9 cellular contexts compared by ENCODE assay signal in the genomic region with DNA sequence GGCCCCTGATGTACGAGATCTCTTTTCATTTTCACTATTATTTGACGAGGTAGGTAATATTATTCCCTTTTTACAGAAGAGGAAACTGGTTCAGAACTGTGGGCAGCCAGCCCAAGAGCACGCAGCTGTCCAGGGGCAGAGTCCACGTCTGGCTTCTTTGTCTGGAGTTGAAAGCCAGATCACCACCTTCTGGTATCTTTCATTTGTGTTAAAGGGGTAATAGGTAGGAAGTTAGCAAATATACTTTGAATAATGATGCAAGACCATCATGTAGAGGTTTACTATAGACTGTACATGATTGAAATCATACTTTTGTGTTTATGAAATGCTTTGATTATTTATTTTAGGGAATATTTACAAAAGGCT.
DNase-seq lines count a peak whose midpoint lies in the region; ATAC-seq and TF ChIP-seq lines count a peak whose summit lies in the region.
"Had no signal": no experiment of that assay in that cellular context is flagged by ENCODE, and none has a peak within 500 bp of the region (broad histone marks: within the 10 kb centered on the region; RNA-seq: fewer than 3 reads in every experiment).

No MANE protein-coding gene starts in this region.

- DNase-seq in GM23338 (ENCODE audit: low spot score) = no peak
- peak; percentile 42 for DNase-seq in SW480 (ENCODE audit: low spot score)
- DNase-seq in heart left ventricle = peak in 4 of 5 donors; percentile 24 to 64 (median 51)
- DNase-seq in kidney glomerular epithelial cell (lab: John Stamatoyannopoulos, UW) = no peak
- no peak for DNase-seq in GM13976 (ENCODE audit: low spot score)
- DNase-seq in activated CD8-positive, alpha-beta memory T cell treated with anti-CD3 and anti-CD28 coated beads, Interleukin-2, amount 50 U/mL, for 4 hours = no peak
- DNase-seq in activated CD4-positive, alpha-beta T cell treated with anti-CD3 and anti-CD28 coated beads for 4 hours = no peak
- DNase-seq: stimulated activated CD4-positive, alpha-beta T cell treated with anti-CD3 and anti-CD28 coated beads, Interleukin-4, amount 100 ng/mL, for 1 hour had no signal

- peak overlapping the region; percentile 98 for H3K27ac Mint-ChIP-seq in GM23338

- H3K27me3 ChIP-seq in GM23338 (ENCODE audit: insufficient read depth) (no peaks in the 10 kb centered on the region), heart left ventricle (no peaks in the 10 kb centered on the region), rectal smooth muscle tissue (ENCODE audit: control insufficient read depth, insufficient read depth, low read length) (no peaks in the 10 kb centered on the region)

- H3K4me1 Mint-ChIP-seq in GM23338 = peaks cover 59% of the 10 kb centered on the region

- 30 to 58% (median 37%) methylated on average over 4 of the region's 4 CpGs for WGBS in heart left ventricle, 4 donors

- H3K9me2 ChIP-seq in GM23338 (ENCODE audit: insufficient read depth) = no peaks in the 10 kb centered on the region

- in situ Hi-C loops in GM13976 (cut with MboI; ENCODE audit: low sequenced_read_pairs, unreplicated experiment) = no loop called here

- no peak overlapping the region for H3K9ac ChIP-seq in rectal smooth muscle tissue (ENCODE audit: low read length)

- no peak for TF ChIP-seq CTCF in GM23338 (conservative IDR thresholded peaks at IDR 0.05; ENCODE audit: low read depth in 2 of 2)
- TF ChIP-seq CTCF in heart left ventricle (IDR thresholded peaks at IDR 0.05) = no peak
- no peak for TF ChIP-seq CTCF in GM13976 (IDR thresholded peaks at IDR 0.05; ENCODE audit: borderline replicate concordance, control extremely low read depth, extremely low read depth, insufficient read depth, missing control alignments)

- no peaks in the 10 kb centered on the region for H3K79me2 ChIP-seq in GM23338 (replicated peaks; ENCODE audit: insufficient read depth)

- H3K4me2 ChIP-seq in GM23338 = peak overlapping the region; percentile 59

- no peak overlapping the region for H2AFZ ChIP-seq in GM23338

- H4K20me1 ChIP-seq in GM23338 (replicated peaks; ENCODE audit: insufficient read depth) = no peaks in the 10 kb centered on the region

- H3K27ac ChIP-seq in GM23338 (ENCODE audit: low read depth) (peak overlapping the region; percentile 96), heart left ventricle (peak overlapping the region in 10 of 12 donors; percentile 11 to 55 (median 38)), rectal smooth muscle tissue (ENCODE audit: low read depth, low read length) (peak overlapping the region; percentile 53)

- H3K4me3 ChIP-seq in GM23338 (peak overlapping the region; percentile 34), heart left ventricle (peak overlapping the region in 4 of 12 donors; percentile 10 to 25 (median 22)), rectal smooth muscle tissue (ENCODE audit: low read length) (peak overlapping the region; percentile 47)

- H3K36me3 ChIP-seq in GM23338 (ENCODE audit: insufficient read depth) = no peaks in the 10 kb centered on the region
- peaks cover 0 to 3% (median 0%) of the 10 kb centered on the region in 9 donors for H3K36me3 ChIP-seq in heart left ventricle
- H3K36me3 ChIP-seq in rectal smooth muscle tissue (ENCODE audit: control insufficient read depth, insufficient read depth, low read length) = no peaks in the 10 kb centered on the region

- peaks cover 8% of the 10 kb centered on the region for H3K27me3 Mint-ChIP-seq in GM23338 (ENCODE audit: insufficient read depth, low read depth, poor library complexity)

- no peaks in the 10 kb centered on the region for H3K9me3 Mint-ChIP-seq in GM23338

- no peaks in the 10 kb centered on the region for H3K36me3 Mint-ChIP-seq in GM23338 (ENCODE audit: low read depth)

- no peak for TF ChIP-seq POLR2A in heart left ventricle (IDR thresholded peaks at IDR 0.05)

- H3K4me1 ChIP-seq in GM23338 (ENCODE audit: insufficient read depth) (peaks cover 51% of the 10 kb centered on the region), heart left ventricle (peaks cover 0 to 34% (median 6%) of the 10 kb centered on the region in 12 donors), rectal smooth muscle tissue (ENCODE audit: control insufficient read depth, insufficient read depth, low read length) (peaks cover 14% of the 10 kb centered on the region)

- ATAC-seq in GM23338 (peak; percentile 15), heart left ventricle (peak in 2 of 4 donors; percentile 62 to 71)

- peak overlapping the region; percentile 73 for H3K4me3 Mint-ChIP-seq in GM23338

- no peaks in the 10 kb centered on the region for H3K9me3 ChIP-seq in heart left ventricle

- intact Hi-C loops in heart left ventricle (cut with DNase I) = loop anchor here in 1 of 10 donors (10.0 kb wide), 1 partner anchor 149 kb away; a partner anchor contains a TSS

- peaks cover 5% of the 10 kb centered on the region; the same call in 1 of the 2 replicates for H3F3A ChIP-seq in GM23338 (replicated peaks; ENCODE audit: low read depth)

TF ChIP-seq in GM23338, 12 proteins besides CTCF, POLR2A, EP300 and RAD21:
- TF ChIP-seq POLR2AphosphoS5 (IDR thresholded peaks at IDR 0.05; ENCODE audit: low read depth) = no peak
- TF ChIP-seq STAT1 (IDR thresholded peaks at IDR 0.05; ENCODE audit: unreplicated experiment) = no peak
- TF ChIP-seq, protein P1, sequence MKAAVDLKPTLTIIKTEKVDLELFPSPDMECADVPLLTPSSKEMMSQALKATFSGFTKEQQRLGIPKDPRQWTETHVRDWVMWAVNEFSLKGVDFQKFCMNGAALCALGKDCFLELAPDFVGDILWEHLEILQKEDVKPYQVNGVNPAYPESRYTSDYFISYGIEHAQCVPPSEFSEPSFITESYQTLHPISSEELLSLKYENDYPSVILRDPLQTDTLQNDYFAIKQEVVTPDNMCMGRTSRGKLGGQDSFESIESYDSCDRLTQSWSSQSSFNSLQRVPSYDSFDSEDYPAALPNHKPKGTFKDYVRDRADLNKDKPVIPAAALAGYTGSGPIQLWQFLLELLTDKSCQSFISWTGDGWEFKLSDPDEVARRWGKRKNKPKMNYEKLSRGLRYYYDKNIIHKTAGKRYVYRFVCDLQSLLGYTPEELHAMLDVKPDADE (IDR thresholded peaks at IDR 0.05) = no peak
- TF ChIP-seq, protein P2, sequence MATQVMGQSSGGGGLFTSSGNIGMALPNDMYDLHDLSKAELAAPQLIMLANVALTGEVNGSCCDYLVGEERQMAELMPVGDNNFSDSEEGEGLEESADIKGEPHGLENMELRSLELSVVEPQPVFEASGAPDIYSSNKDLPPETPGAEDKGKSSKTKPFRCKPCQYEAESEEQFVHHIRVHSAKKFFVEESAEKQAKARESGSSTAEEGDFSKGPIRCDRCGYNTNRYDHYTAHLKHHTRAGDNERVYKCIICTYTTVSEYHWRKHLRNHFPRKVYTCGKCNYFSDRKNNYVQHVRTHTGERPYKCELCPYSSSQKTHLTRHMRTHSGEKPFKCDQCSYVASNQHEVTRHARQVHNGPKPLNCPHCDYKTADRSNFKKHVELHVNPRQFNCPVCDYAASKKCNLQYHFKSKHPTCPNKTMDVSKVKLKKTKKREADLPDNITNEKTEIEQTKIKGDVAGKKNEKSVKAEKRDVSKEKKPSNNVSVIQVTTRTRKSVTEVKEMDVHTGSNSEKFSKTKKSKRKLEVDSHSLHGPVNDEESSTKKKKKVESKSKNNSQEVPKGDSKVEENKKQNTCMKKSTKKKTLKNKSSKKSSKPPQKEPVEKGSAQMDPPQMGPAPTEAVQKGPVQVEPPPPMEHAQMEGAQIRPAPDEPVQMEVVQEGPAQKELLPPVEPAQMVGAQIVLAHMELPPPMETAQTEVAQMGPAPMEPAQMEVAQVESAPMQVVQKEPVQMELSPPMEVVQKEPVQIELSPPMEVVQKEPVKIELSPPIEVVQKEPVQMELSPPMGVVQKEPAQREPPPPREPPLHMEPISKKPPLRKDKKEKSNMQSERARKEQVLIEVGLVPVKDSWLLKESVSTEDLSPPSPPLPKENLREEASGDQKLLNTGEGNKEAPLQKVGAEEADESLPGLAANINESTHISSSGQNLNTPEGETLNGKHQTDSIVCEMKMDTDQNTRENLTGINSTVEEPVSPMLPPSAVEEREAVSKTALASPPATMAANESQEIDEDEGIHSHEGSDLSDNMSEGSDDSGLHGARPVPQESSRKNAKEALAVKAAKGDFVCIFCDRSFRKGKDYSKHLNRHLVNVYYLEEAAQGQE (IDR thresholded peaks at IDR 0.05; ENCODE audit: unreplicated experiment) = no peak
- TF ChIP-seq CREB1 (CRISPR knock-in tag; IDR thresholded peaks at IDR 0.05; ENCODE audit: low read depth) = no peak
- no peak for TF ChIP-seq EZH2phosphoT487 (IDR thresholded peaks at IDR 0.05; ENCODE audit: unreplicated experiment)
- no peak for TF ChIP-seq EZH2 (IDR thresholded peaks at IDR 0.05; ENCODE audit: low read depth, unreplicated experiment)
- no peak for TF ChIP-seq JUNB (IDR thresholded peaks at IDR 0.05; ENCODE audit: unreplicated experiment)
- no peak for TF ChIP-seq ZNF114 (CRISPR knock-in tag; IDR thresholded peaks at IDR 0.05)
- TF ChIP-seq NANOG (IDR thresholded peaks at IDR 0.05; ENCODE audit: borderline replicate concordance) = no peak
TF ChIP-seq in GM23338: peak in this region for 0.

Comparison
In these comparisons a context has a peak if more than half of its experiments do, and no peak if none do; other contexts are left out.
1. DNase-seq: peak in SW480 (single experiment) and heart left ventricle (4 of 5); none in GM23338 (single experiment), kidney glomerular epithelial cell (single experiment), GM13976 (single experiment), activated CD8-positive, alpha-beta memory T cell treated with anti-CD3 and anti-CD28 coated beads, Interleukin-2, amount 50 U/mL, for 4 hours (single experiment) and activated CD4-positive, alpha-beta T cell treated with anti-CD3 and anti-CD28 coated beads for 4 hours (0 of 2).
2. H3K27ac ChIP-seq: peak in every context shown above with its lines; median percentile 96 in GM23338; 53 in rectal smooth muscle tissue; 38 in heart left ventricle.